In genomic region chr11:2305140-2305861, GRCh38 we compare ENCODE assay signal across 1 cellular context.
TF ChIP-seq lines count a peak whose summit lies in the region.

No MANE protein-coding gene starts in this region.

TF ChIP-seq in SK-N-SH, 30 proteins besides CTCF, POLR2A, EP300 and RAD21 (continued from another document):
- TF ChIP-seq MAX (IDR thresholded peaks at IDR 0.05; ENCODE audit: low read depth): no peak
- no peak for TF ChIP-seq SIN3A (IDR thresholded peaks at IDR 0.05; ENCODE audit: borderline replicate concordance, low read depth, low read length)
- TF ChIP-seq REST (IDR thresholded peaks at IDR 0.05; ENCODE audit: low read depth, low read length): no peak
- no peak for TF ChIP-seq ZBTB33 (IDR thresholded peaks at IDR 0.05; ENCODE audit: borderline replicate concordance, low read depth)
- TF ChIP-seq NRF1 (IDR thresholded peaks at IDR 0.05; ENCODE audit: low read depth, low read length): peak; percentile 28; the same call in 1 of the 2 replicates
- TF ChIP-seq NFIC (IDR thresholded peaks at IDR 0.05; ENCODE audit: borderline replicate concordance): no peak
- no peak for TF ChIP-seq GATA2 (CRISPR knock-in tag; IDR thresholded peaks at IDR 0.05)
- TF ChIP-seq TAF1 (IDR thresholded peaks at IDR 0.05; ENCODE audit: borderline replicate concordance, low read depth, low read length): no peak
